1 cellular context compared by ENCODE assay signal in genomic region chr17:34980353-34980680, GRCh38.
TF ChIP-seq lines count a peak whose summit lies in the region.

LIG3 (plus strand) TSS chr17:34980512; CDS start chr17:34983006, 2,494 bp downstream.

TF ChIP-seq in H1, 55 proteins besides CTCF, POLR2A, EP300 and RAD21 (continued from another document):
- TF ChIP-seq BACH1 (IDR thresholded peaks at IDR 0.05; ENCODE audit: low read length) (0 out of 2 replicates have a peak, but pooled peaks have one; percentile 43), SAP30 (IDR thresholded peaks at IDR 0.05; ENCODE audit: insufficient read depth, insufficient replicate concordance, low read length) (no peak), ASH2L (IDR thresholded peaks at IDR 0.05; ENCODE audit: low read length) (no peak), SIRT6 (IDR thresholded peaks at IDR 0.05; ENCODE audit: low read length) (no peak), EZH2 (IDR thresholded peaks at IDR 0.05; ENCODE audit: low read depth, low read length, severe bottlenecking) (no peak), BCL11A (IDR thresholded peaks at IDR 0.05; ENCODE audit: low read depth in 2 of 2, low read length in 2 of 2) (no peak), CHD1 (IDR thresholded peaks at IDR 0.05; ENCODE audit: low read depth, low read length) (no peak), TAF1 (IDR thresholded peaks at IDR 0.05; ENCODE audit: low read depth, low read length) (peak; percentile 87), CEBPB (IDR thresholded peaks at IDR 0.05; ENCODE audit: low read depth, low read length) (no peak), RBBP5 (IDR thresholded peaks at IDR 0.05; ENCODE audit: borderline replicate concordance, low read depth, low read length) (no peak; the same call in 1 of the 2 replicates), TEAD4 (IDR thresholded peaks at IDR 0.05; ENCODE audit: low read depth, low read length) (no peak; the same call in 1 of the 2 replicates), GTF2F1 (IDR thresholded peaks at IDR 0.05; ENCODE audit: borderline replicate concordance, low read depth, low read length) (peak; percentile 64; the same call in 1 of the 2 replicates), JUN (IDR thresholded peaks at IDR 0.05; ENCODE audit: low read depth, low read length) (no peak), ATF2 (IDR thresholded peaks at IDR 0.05; ENCODE audit: low read length) (no peak), KDM1A (IDR thresholded peaks at IDR 0.05; ENCODE audit: borderline replicate concordance, low read length) (no peak), GABPA (IDR thresholded peaks at IDR 0.05; ENCODE audit: borderline replicate concordance, insufficient read depth, low read length) (no peak), KDM5A (IDR thresholded peaks at IDR 0.05; ENCODE audit: low read length) (no peak), RNF2 (IDR thresholded peaks at IDR 0.05; ENCODE audit: borderline replicate concordance, low read depth, low read length, missing control alignments, poor library complexity, severe bottlenecking) (no peak), E2F6 (IDR thresholded peaks at IDR 0.05) (peak; percentile 84), TBP (IDR thresholded peaks at IDR 0.05; ENCODE audit: low read depth, low read length) (peak; percentile 81), RFX5 (IDR thresholded peaks at IDR 0.05; ENCODE audit: borderline replicate concordance, low read depth, low read length) (no peak), FOSL1 (IDR thresholded peaks at IDR 0.05; ENCODE audit: insufficient read depth, low read depth, low read length) (peak; percentile 57; the same call in 1 of the 2 replicates), YY1 (IDR thresholded peaks at IDR 0.05; ENCODE audit: low read depth, low read length) (no peak), CTBP2 (IDR thresholded peaks at IDR 0.05; ENCODE audit: borderline replicate concordance, insufficient read depth, insufficient read length, low read length) (no peak), MAX (IDR thresholded peaks at IDR 0.05) (peak; percentile 98), TAF7 (optimal IDR thresholded peaks at IDR 0.05; ENCODE audit: borderline replicate concordance, low read depth, low read length) (peak; percentile 59), SP4 (IDR thresholded peaks at IDR 0.05; ENCODE audit: low read length) (no peak), EGR1 (IDR thresholded peaks at IDR 0.05; ENCODE audit: borderline replicate concordance, low read depth, low read length) (peak; percentile 73), SIN3A (conservative IDR thresholded peaks at IDR 0.05 in 1 of 2, IDR thresholded peaks at IDR 0.05 in 1 of 2; ENCODE audit: low read depth in 1 of 2, low read length in 2 of 2) (peak; percentile 75 to 77; a peak in 2 of 4 replicates), JUND (IDR thresholded peaks at IDR 0.05; ENCODE audit: low read length) (no peak), BRCA1 (IDR thresholded peaks at IDR 0.05; ENCODE audit: low read depth, low read length) (no peak), CBX5 (IDR thresholded peaks at IDR 0.05; ENCODE audit: low read depth, low read length) (no peak), USF2 (IDR thresholded peaks at IDR 0.05; ENCODE audit: low read length) (peak; percentile 81), CREB1 (IDR thresholded peaks at IDR 0.05) (peak; percentile 42; the same call in 1 of the 2 replicates), HDAC2 (IDR thresholded peaks at IDR 0.05; ENCODE audit: borderline replicate concordance in 1 of 2, low read depth in 2 of 2, low read length in 2 of 2) (no peak), TCF12 (IDR thresholded peaks at IDR 0.05; ENCODE audit: low read depth, low read length) (no peak), ZNF274 (IDR thresholded peaks at IDR 0.05; ENCODE audit: borderline replicate concordance, extremely low read depth, low read length) (no peak), SIX5 (IDR thresholded peaks at IDR 0.05; ENCODE audit: low read depth, low read length) (no peak), SUZ12 (IDR thresholded peaks at IDR 0.05; ENCODE audit: low read length) (no peak), SRF (IDR thresholded peaks at IDR 0.05; ENCODE audit: low read depth, low read length) (no peak), ATF3 (IDR thresholded peaks at IDR 0.05; ENCODE audit: insufficient read depth, low read depth, low read length) (peak; percentile 59; the same call in 1 of the 2 replicates), CHD7 (IDR thresholded peaks at IDR 0.05; ENCODE audit: insufficient replicate concordance, low read length) (no peak), PHF8 (conservative IDR thresholded peaks at IDR 0.05; ENCODE audit: low read depth, low read length) (peak; percentile 67; the same call in 1 of the 2 replicates), NRF1 (IDR thresholded peaks at IDR 0.05; ENCODE audit: low read depth, low read length) (peak; percentile 86), CHD2 (IDR thresholded peaks at IDR 0.05; ENCODE audit: low read length) (0 out of 2 replicates have a peak, but pooled peaks have one; percentile 22), KDM4A (IDR thresholded peaks at IDR 0.05; ENCODE audit: low read depth, low read length, severe bottlenecking) (no peak), POLR2AphosphoS5 (IDR thresholded peaks at IDR 0.05; ENCODE audit: low read depth, low read length) (peak; percentile 93), NANOG (IDR thresholded peaks at IDR 0.05; ENCODE audit: insufficient read depth, low read depth, low read length, poor library complexity, severe bottlenecking) (no peak), SP2 (IDR thresholded peaks at IDR 0.05; ENCODE audit: low read length) (no peak), MAFK (IDR thresholded peaks at IDR 0.05; ENCODE audit: low read depth, low read length) (no peak)
TF ChIP-seq in H1: peak in this region for 18.
